Comparison of ENCODE assay signal across 25 cellular contexts in genomic region chr12:80894179-80894578, GRCh38. TPM values are rescaled to one million over a fixed set of nuclear protein-coding genes. Genes with fewer than 3 reads are reported as not detected.
"Had no signal": no experiment of that assay in that cellular context is flagged by ENCODE, and none has a peak within 500 bp of the region (broad histone marks: within the 10 kb centered on the region; RNA-seq: fewer than 3 reads in every experiment).

No MANE protein-coding gene starts in this region.

- H3K27ac Mint-ChIP-seq: activated CD4-positive, alpha-beta T cell treated with anti-CD3 and anti-CD28 coated beads, Interleukin-2, amount 10 ng/mL, durations not matched to agents 7 days and 5 days; activated CD8-positive, alpha-beta T cell treated with anti-CD3 and anti-CD28 coated beads for 36 hours; activated naive CD8-positive, alpha-beta T cell; activated T-helper 17 cell treated with anti-CD3 and anti-CD28 coated beads, Interleukin-2, amount 50 U/mL, for 72 hours had no signal

- ATAC-seq: activated CD8-positive, alpha-beta T cell treated with anti-CD3 and anti-CD28 coated beads for 36 hours; activated T-cell treated with anti-CD3 and anti-CD28 coated beads, Interleukin-2, amount 50 U/mL, for 4 hours; activated T-helper 17 cell treated with anti-CD3 and anti-CD28 coated beads, Interleukin-2, amount 50 U/mL, for 72 hours; esophagus mucosa; foreskin keratinocyte; gastrocnemius medialis; heart left ventricle had no signal

- H3K4me3 ChIP-seq: gastrocnemius medialis, heart left ventricle had no signal

- H3K36me3 ChIP-seq: gastrocnemius medialis, heart left ventricle had no signal

- DNase-seq: activated CD4-positive, alpha-beta T cell treated with anti-CD3 and anti-CD28 coated beads for 1 hour; activated CD4-positive, alpha-beta T cell treated with anti-CD3 and anti-CD28 coated beads for 4 hours; activated CD4-positive, alpha-beta T cell treated with anti-CD3 and anti-CD28 coated beads, Interleukin-2, amount 10 ng/mL, durations not matched to agents 7 days and 5 days; activated CD4-positive, alpha-beta T cell treated with anti-CD3 and anti-CD28 coated beads, Interleukin-2, amount 50 U/mL, for 4 hours; activated CD8-positive, alpha-beta memory T cell treated with anti-CD3 and anti-CD28 coated beads for 24 hours; activated CD8-positive, alpha-beta T cell treated with anti-CD3 and anti-CD28 coated beads for 36 hours; activated effector memory CD4-positive, alpha-beta T cell treated with Interleukin-2 at 50 U/mL for 16 hours; activated gamma-delta T cell treated with Interleukin-2 at 50 U/mL for 16 hours; activated naive CD4-positive, alpha-beta T cell treated with anti-CD3 and anti-CD28 coated beads, Interleukin-2, amount 50 U/mL, for 16 hours; activated naive CD4-positive, alpha-beta T cell treated with Interleukin-2 at 50 U/mL for 16 hours; activated T-cell treated with anti-CD3 and anti-CD28 coated beads, Interleukin-2, amount 50 U/mL, for 4 hours; amygdala; aorta; caudate nucleus; cortex of kidney; dermis blood vessel endothelial cell; effector CD4-positive, alpha-beta T cell; foreskin keratinocyte; gastrocnemius medialis; glutamatergic neuron; heart left ventricle had no signal

- H3K4me1 Mint-ChIP-seq: activated CD4-positive, alpha-beta T cell treated with anti-CD3 and anti-CD28 coated beads, Interleukin-2, amount 10 ng/mL, durations not matched to agents 7 days and 5 days; activated T-helper 17 cell treated with anti-CD3 and anti-CD28 coated beads, Interleukin-2, amount 50 U/mL, for 72 hours had no signal

- H3K4me3 Mint-ChIP-seq: activated CD4-positive, alpha-beta T cell treated with anti-CD3 and anti-CD28 coated beads, Interleukin-2, amount 10 ng/mL, durations not matched to agents 7 days and 5 days; activated CD8-positive, alpha-beta T cell treated with anti-CD3 and anti-CD28 coated beads for 36 hours; activated naive CD8-positive, alpha-beta T cell; activated T-cell treated with anti-CD3 and anti-CD28 coated beads, Interleukin-2, amount 50 U/mL, for 4 hours; activated T-helper 17 cell treated with anti-CD3 and anti-CD28 coated beads, Interleukin-2, amount 50 U/mL, for 72 hours had no signal

- H3K27ac ChIP-seq: epithelial cell of prostate, foreskin keratinocyte, heart left ventricle had no signal

- H3K36me3 Mint-ChIP-seq: activated naive CD8-positive, alpha-beta T cell had no signal

- H3K9me3 ChIP-seq: gastrocnemius medialis, heart left ventricle had no signal

- H3K27me3 ChIP-seq: foreskin keratinocyte, gastrocnemius medialis, heart left ventricle had no signal

- H3K4me1 ChIP-seq: foreskin keratinocyte, gastrocnemius medialis had no signal

- H3K27me3 Mint-ChIP-seq: activated CD4-positive, alpha-beta T cell treated with anti-CD3 and anti-CD28 coated beads, Interleukin-2, amount 10 ng/mL, durations not matched to agents 7 days and 5 days; activated CD8-positive, alpha-beta T cell treated with anti-CD3 and anti-CD28 coated beads for 36 hours; activated naive CD8-positive, alpha-beta T cell; activated T-helper 17 cell treated with anti-CD3 and anti-CD28 coated beads, Interleukin-2, amount 50 U/mL, for 72 hours had no signal

RNA-seq across cellular contexts. Expression of gene LIN7A, which starts 43.6 kb away (rescaled TPM):
- total RNA-seq: activated CD4-positive, alpha-beta T cell treated with anti-CD3 and anti-CD28 coated beads, Interleukin-2, amount 10 ng/mL, durations not matched to agents 7 days and 5 days; activated CD8-positive, alpha-beta T cell treated with anti-CD3 and anti-CD28 coated beads for 36 hours; activated T-helper 17 cell treated with anti-CD3 and anti-CD28 coated beads, Interleukin-2, amount 50 U/mL, for 72 hours; foreskin keratinocyte had no signal
